ENCODE assay signal across 11 cellular contexts in genomic region chr1:161915051-161915503, GRCh38.
DNase-seq lines count a peak whose midpoint lies in the region; ATAC-seq and TF ChIP-seq lines count a peak whose summit lies in the region.
"Had no signal": no experiment of that assay in that cellular context is flagged by ENCODE, and none has a peak within 500 bp of the region (broad histone marks: within the 10 kb centered on the region; RNA-seq: fewer than 3 reads in every experiment).

No MANE protein-coding gene starts in this region.

- no peaks in the 10 kb centered on the region for H3K27me3 Mint-ChIP-seq in osteocyte (ENCODE audit: unreplicated experiment)
- H3K27me3 Mint-ChIP-seq: dendritic cell treated with granulocyte-macrophage colony-stimulating factor and Interleukin-4, amounts not matched to agents 40 ng/mL and 50 ng/mL, for 4 days had no signal

- no peak overlapping the region for H3K9ac ChIP-seq in Karpas-422 (ENCODE audit: low read length)

- no peaks in the 10 kb centered on the region for H3K9me2 ChIP-seq in Karpas-422 (replicated peaks; ENCODE audit: insufficient read depth, low read length)

- no peaks in the 10 kb centered on the region for H3K79me2 ChIP-seq in Karpas-422 (ENCODE audit: low read length)

- no peak overlapping the region for H2AFZ ChIP-seq in Karpas-422 (ENCODE audit: low read length)

- TF ChIP-seq CTCF in osteocyte (IDR thresholded peaks at IDR 0.05): no peak

- no peak overlapping the region for H3K4me2 ChIP-seq in Karpas-422 (ENCODE audit: low read depth, low read length, poor library complexity, severe bottlenecking)

- DNase-seq in stimulated activated CD4-positive, alpha-beta T cell treated with anti-CD3 and anti-CD28 coated beads, Interleukin-12 subunit alpha, Interleukin-12 subunit beta, amount 100 ng/mL, for 24 hours (ENCODE audit: low read depth in 2 of 2): peak; percentile 21 to 31
- DNase-seq in NCI-H446 (lab: John Stamatoyannopoulos, UW): no peak
- no peak for DNase-seq in osteocyte (ENCODE audit: extremely low spot score, unreplicated experiment)
- no peak for DNase-seq in A172 (ENCODE audit: low spot score)
- no peak for DNase-seq in Karpas-422
- DNase-seq: NCI-H774 had no signal

- no peak overlapping the region for H3K4me3 ChIP-seq in Karpas-422 (ENCODE audit: low read length)

- no peaks in the 10 kb centered on the region for H3K27me3 ChIP-seq in Karpas-422 (ENCODE audit: low read length)

- peaks cover 19% of the 10 kb centered on the region for H3K4me1 ChIP-seq in Karpas-422 (ENCODE audit: low read length)

- peaks cover 32% of the 10 kb centered on the region for H3K4me1 Mint-ChIP-seq in osteocyte (ENCODE audit: unreplicated experiment)

- H4K20me1 ChIP-seq in Karpas-422 (ENCODE audit: insufficient read depth, low read depth, low read length): no peaks in the 10 kb centered on the region

- no peaks in the 10 kb centered on the region for H3K9me3 Mint-ChIP-seq in osteocyte (ENCODE audit: unreplicated experiment)
- H3K9me3 Mint-ChIP-seq: dendritic cell treated with granulocyte-macrophage colony-stimulating factor and Interleukin-4, amounts not matched to agents 40 ng/mL and 50 ng/mL, for 4 days; nephron had no signal

- H3K36me3 ChIP-seq in Karpas-422 (ENCODE audit: insufficient read depth, low read length): peaks cover 8% of the 10 kb centered on the region; the same call in 1 of the 2 replicates

- H3K36me3 Mint-ChIP-seq in osteocyte (ENCODE audit: unreplicated experiment): peaks cover 10% of the 10 kb centered on the region

- no peaks in the 10 kb centered on the region for H3K9me3 ChIP-seq in Karpas-422 (ENCODE audit: low read length)

- ATAC-seq in GM18861 (IDR thresholded peaks at IDR 0.05; ENCODE audit: unreplicated experiment) (peak; percentile 69), GM21529 (IDR thresholded peaks at IDR 0.05; ENCODE audit: unreplicated experiment) (peak; percentile 72), HG03457 (IDR thresholded peaks at IDR 0.05; ENCODE audit: unreplicated experiment) (peak; percentile 83)

- H3K4me3 Mint-ChIP-seq in osteocyte (ENCODE audit: unreplicated experiment): no peak overlapping the region
- H3K4me3 Mint-ChIP-seq: dendritic cell treated with granulocyte-macrophage colony-stimulating factor and Interleukin-4, amounts not matched to agents 40 ng/mL and 50 ng/mL, for 4 days; nephron had no signal

- H3K27ac ChIP-seq in Karpas-422 (ENCODE audit: low read length): no peak overlapping the region

- no peak overlapping the region for H3K27ac Mint-ChIP-seq in osteocyte (ENCODE audit: unreplicated experiment)
- H3K27ac Mint-ChIP-seq: dendritic cell treated with granulocyte-macrophage colony-stimulating factor and Interleukin-4, amounts not matched to agents 40 ng/mL and 50 ng/mL, for 4 days; nephron had no signal

Comparison
In these comparisons a context has a peak if more than half of its experiments do, and no peak if none do; other contexts are left out.
1. DNase-seq: peak in stimulated activated CD4-positive, alpha-beta T cell treated with anti-CD3 and anti-CD28 coated beads, Interleukin-12 subunit alpha, Interleukin-12 subunit beta, amount 100 ng/mL, for 24 hours (2 of 2); none in NCI-H446 (0 of 2), osteocyte (single experiment), A172 (single experiment) and Karpas-422 (single experiment).
2. Peak in every context shown above with its lines, with median percentiles within 50 percentile points of each other: ATAC-seq.